1 cellular context compared by ENCODE assay signal in genomic region chr2:70965506-70965905, GRCh38.
TF ChIP-seq lines count a peak whose summit lies in the region.

No MANE protein-coding gene starts in this region.

TF ChIP-seq in GM12878, 131 proteins besides CTCF, POLR2A, EP300 and RAD21:
- TF ChIP-seq DPF2 (IDR thresholded peaks at IDR 0.05) = no peak
